8 cellular contexts compared by ENCODE assay signal in genomic region chr4:84529169-84529751, GRCh38. TPM values are rescaled to one million over a fixed set of nuclear protein-coding genes. Genes with fewer than 3 reads are reported as not detected.
DNase-seq lines count a peak whose midpoint lies in the region; ATAC-seq, FAIRE-seq and TF ChIP-seq lines count a peak whose summit lies in the region.

No MANE protein-coding gene starts in this region.

- no peaks in the 10 kb centered on the region for H3K4me1 ChIP-seq in Karpas-422 (ENCODE audit: low read length)
- H3K4me1 ChIP-seq in adrenal gland (replicated peaks in 1 of 2), result no peaks in the 10 kb centered on the region
- no peaks in the 10 kb centered on the region for H3K4me1 ChIP-seq in left lung

- intact Hi-C loops in adrenal gland (cut with DNase I) (no loop called here), left lung (cut with DNase I) (no loop called here)

- H3K4me3 ChIP-seq in GM06990 (replicated peaks; ENCODE audit: low read depth, low read length) (no peak overlapping the region), Karpas-422 (ENCODE audit: low read length) (no peak overlapping the region), adrenal gland (no peak overlapping the region), left lung (no peak overlapping the region)

- H3K9ac ChIP-seq in Karpas-422 (ENCODE audit: low read length), result no peak overlapping the region

- H4K20me1 ChIP-seq in Karpas-422 (ENCODE audit: insufficient read depth, low read depth, low read length), result no peaks in the 10 kb centered on the region

- ATAC-seq in left lung, result no peak
- no peak for ATAC-seq in activated CD4-positive, CD25-positive, alpha-beta regulatory T cell treated with anti-CD3 and anti-CD28 coated beads, Interleukin-2, amount 50 U/mL, for 24 hours

- no peak for TF ChIP-seq POLR2A in adrenal gland (IDR thresholded peaks at IDR 0.05)

- no peaks in the 10 kb centered on the region for H3K9me2 ChIP-seq in Karpas-422 (replicated peaks; ENCODE audit: insufficient read depth, low read length)

- no peak overlapping the region for H3K4me2 ChIP-seq in Karpas-422 (ENCODE audit: low read depth, low read length, poor library complexity, severe bottlenecking)

- no peak for FAIRE-seq in frontal cortex (lab: Jason Lieb, UNC)

- H3K27ac ChIP-seq in 22Rv1 (no peak overlapping the region), Karpas-422 (ENCODE audit: low read length) (no peak overlapping the region), adrenal gland (no peak overlapping the region), left lung (no peak overlapping the region)

- H3K9me3 ChIP-seq in Karpas-422 (ENCODE audit: low read length), result no peaks in the 10 kb centered on the region
- H3K9me3 ChIP-seq in adrenal gland (replicated peaks in 1 of 3), result no peaks in the 10 kb centered on the region
- H3K9me3 ChIP-seq in left lung, result peaks cover 0 to 3% of the 10 kb centered on the region in 2 donors

- DNase-seq in GM06990 (ENCODE audit: extremely low read depth, insufficient read length) (no peak), Karpas-422 (peak; percentile 78), adrenal gland (no peak), left lung (no peak), frontal cortex (ENCODE audit: low spot score in 2 of 2) (no peak), epidermal melanocyte (ENCODE audit: insufficient read length, low spot score) (no peak)

- H2AFZ ChIP-seq in Karpas-422 (ENCODE audit: low read length), result no peak overlapping the region

- 93 to 95% (median 95%) methylated on average over 2 of the region's 2 CpGs for WGBS in adrenal gland, 4 donors

- H3K79me2 ChIP-seq in Karpas-422 (ENCODE audit: low read length), result no peaks in the 10 kb centered on the region

- no peaks in the 10 kb centered on the region for H3K36me3 ChIP-seq in GM06990 (ENCODE audit: control insufficient read depth, insufficient read depth, low read length)
- no peaks in the 10 kb centered on the region for H3K36me3 ChIP-seq in Karpas-422 (ENCODE audit: insufficient read depth, low read length)
- H3K36me3 ChIP-seq in adrenal gland (replicated peaks in 1 of 2), result no peaks in the 10 kb centered on the region
- no peaks in the 10 kb centered on the region for H3K36me3 ChIP-seq in left lung

- TF ChIP-seq CTCF in 22Rv1 (IDR thresholded peaks at IDR 0.05), result peak; percentile 84
- peak; percentile 61 for TF ChIP-seq CTCF in GM06990 (IDR thresholded peaks at IDR 0.05; ENCODE audit: insufficient read depth, low read length, poor library complexity, severe bottlenecking)
- peak; percentile 24 to 62 (median 47) for TF ChIP-seq CTCF in adrenal gland (IDR thresholded peaks at IDR 0.05)
- TF ChIP-seq CTCF in left lung (IDR thresholded peaks at IDR 0.05), result peak; percentile 39 to 50

- H3K27me3 ChIP-seq in GM06990 (replicated peaks; ENCODE audit: control insufficient read depth, insufficient read depth, low read length), result no peaks in the 10 kb centered on the region
- no peaks in the 10 kb centered on the region for H3K27me3 ChIP-seq in Karpas-422 (ENCODE audit: low read length)
- H3K27me3 ChIP-seq in adrenal gland, result no peaks in the 10 kb centered on the region
- H3K27me3 ChIP-seq in left lung, result no peaks in the 10 kb centered on the region

RNA-seq across cellular contexts. Expression of gene NKX6-1, which starts 30.2 kb away (rescaled TPM):
- not detected in 2 replicates for total RNA-seq in Karpas-422 (2014; rRNA removed; shearing (Covaris generic); ENCODE audit: low replicate concordance)
- total RNA-seq in adrenal gland, result under 1 TPM in 1 of 8 donors, not detected in 7; 0.14 TPM
- polyA plus RNA-seq in adrenal gland, result not detected
- not detected for total RNA-seq in left lung
- total RNA-seq in frontal cortex, result 0.41 TPM

RNA-seq across cellular contexts. Expression of gene CDS1, which starts 53.7 kb away (rescaled TPM):
- total RNA-seq in Karpas-422 (2014; rRNA removed; shearing (Covaris generic); ENCODE audit: low replicate concordance), result not detected in 2 replicates
- 10 to 100 TPM in 4 of 8 donors, 1 to 10 TPM in 4; 5.3 to 17.8 (median 10.1) TPM for total RNA-seq in adrenal gland
- polyA plus RNA-seq in adrenal gland, result 1 to 10 TPM; 2.6 to 8.0 (median 3.7) TPM
- total RNA-seq in left lung, result 10 to 100 TPM; 22.4 to 25.7 TPM
- 8.6 TPM for total RNA-seq in frontal cortex
